ENCODE assay signal across 19 cellular contexts in the genomic region with DNA sequence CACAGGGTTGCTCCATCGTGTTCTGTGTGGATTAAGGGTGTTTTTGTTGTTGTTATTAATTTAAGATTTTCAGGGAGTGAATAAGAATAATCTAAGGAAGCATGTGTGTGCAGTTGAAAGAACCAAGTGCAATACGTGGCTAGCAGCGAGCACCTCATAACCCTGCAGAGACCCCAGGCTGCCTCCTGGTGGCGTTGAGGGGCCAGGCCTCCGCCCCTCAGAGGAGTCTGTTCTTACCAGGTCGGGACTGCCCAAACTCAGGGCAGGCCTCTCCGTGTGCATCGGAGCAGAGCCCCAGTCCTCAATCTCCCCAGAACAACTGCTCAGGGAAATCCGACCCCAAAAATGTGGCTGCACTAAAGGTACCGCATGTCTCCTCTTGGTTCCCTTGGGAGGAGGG. TPM values are rescaled to one million over a fixed set of nuclear protein-coding genes. Genes with fewer than 3 reads are reported as not detected.
DNase-seq lines count a peak whose midpoint lies in the region; ATAC-seq and TF ChIP-seq lines count a peak whose summit lies in the region.
"Had no signal": no experiment of that assay in that cellular context is flagged by ENCODE, and none has a peak within 500 bp of the region (broad histone marks: within the 10 kb centered on the region; RNA-seq: fewer than 3 reads in every experiment).

No MANE protein-coding gene starts in this region.

- H3K27me3 Mint-ChIP-seq in activated naive CD8-positive, alpha-beta T cell treated with anti-CD3 and anti-CD28 coated beads for 36 hours, result no peaks in the 10 kb centered on the region
- H3K27me3 Mint-ChIP-seq: activated CD4-positive, alpha-beta memory T cell treated with anti-CD3 and anti-CD28 coated beads, Interleukin-2, amount 10 ng/mL, durations not matched to agents 7 days and 5 days had no signal

- DNase-seq in AG04450 (ENCODE audit: low read depth, low spot score), result no peak
- DNase-seq in HFF-Myc (ENCODE audit: extremely low read depth, low read depth), result no peak
- DNase-seq in astrocyte of the spinal cord (ENCODE audit: low read depth, low spot score), result no peak
- DNase-seq in left colon, result no peak
- DNase-seq in left ventricle myocardium inferior, result no peak
- no peak for DNase-seq in activated naive CD8-positive, alpha-beta T cell treated with anti-CD3 and anti-CD28 coated beads for 36 hours
- DNase-seq in stimulated activated CD4-positive, alpha-beta T cell treated with anti-CD3 and anti-CD28 coated beads, Interleukin-1b, Interleukin-23, amount 100 ng/mL, for 48 hours, result no peak
- DNase-seq: activated CD4-positive, alpha-beta memory T cell treated with anti-CD3 and anti-CD28 coated beads, Interleukin-2, amount 10 ng/mL, durations not matched to agents 7 days and 5 days; activated gamma-delta T cell; body of pancreas; C1 segment of cervical spinal cord; HCEC 1CT; NCI-H1092; RPMI8226; stimulated activated naive CD4-positive, alpha-beta T cell treated with Interleukin-2 at 50 U/mL for 16 hours; T-helper 9 cell had no signal

- H3K27ac ChIP-seq in AG04450 (ENCODE audit: low read depth, low read length), result no peak overlapping the region
- no peak overlapping the region for H3K27ac ChIP-seq in left ventricle myocardium inferior (replicated peaks)
- H3K27ac ChIP-seq: body of pancreas had no signal

- intact Hi-C loops in left colon (cut with DNase I, micrococcal nuclease) (loop anchor here in 1 of 2 donors (10.0 kb wide), 1 partner anchor 58 kb away; no protein-coding TSS in a partner anchor), left ventricle myocardium inferior (cut with micrococcal nuclease) (no loop called here)

- H3K4me3 Mint-ChIP-seq in activated naive CD8-positive, alpha-beta T cell treated with anti-CD3 and anti-CD28 coated beads for 36 hours, result no peak overlapping the region
- H3K4me3 Mint-ChIP-seq: activated CD4-positive, alpha-beta memory T cell treated with anti-CD3 and anti-CD28 coated beads, Interleukin-2, amount 10 ng/mL, durations not matched to agents 7 days and 5 days had no signal

- peaks cover 79% of the 10 kb centered on the region for H3K36me3 ChIP-seq in left ventricle myocardium inferior

- POLR2A ChIA-PET in AG04450 (lab: Yijun Ruan, JAX), result no interaction called here

- H3K4me3 ChIP-seq in AG04450 (ENCODE audit: low read depth, low read length) (no peak overlapping the region), HFF-Myc (replicated peaks; ENCODE audit: low read depth, low read length) (no peak overlapping the region), astrocyte of the spinal cord (ENCODE audit: low read depth, low read length) (no peak overlapping the region), left ventricle myocardium inferior (no peak overlapping the region)
- H3K4me3 ChIP-seq: body of pancreas had no signal

- H3K4me1 ChIP-seq in left ventricle myocardium inferior, result peaks cover under 1% of the 10 kb centered on the region
- H3K4me1 ChIP-seq: body of pancreas had no signal

- H3K9me3 ChIP-seq in AG04450 (ENCODE audit: control insufficient read depth, insufficient read depth, low read length), result no peaks in the 10 kb centered on the region; the same call in 1 of the 2 replicates
- no peaks in the 10 kb centered on the region for H3K9me3 ChIP-seq in left ventricle myocardium inferior (replicated peaks)
- H3K9me3 ChIP-seq: body of pancreas had no signal

- H3K4me1 Mint-ChIP-seq in activated naive CD8-positive, alpha-beta T cell treated with anti-CD3 and anti-CD28 coated beads for 36 hours, result no peaks in the 10 kb centered on the region
- H3K4me1 Mint-ChIP-seq: activated CD4-positive, alpha-beta memory T cell treated with anti-CD3 and anti-CD28 coated beads, Interleukin-2, amount 10 ng/mL, durations not matched to agents 7 days and 5 days had no signal

- TF ChIP-seq CTCF in AG04450 (IDR thresholded peaks at IDR 0.05; ENCODE audit: low read depth, low read length), result peak; percentile 27; the same call in 1 of the 2 replicates
- peak; percentile 32 for TF ChIP-seq CTCF in HFF-Myc (IDR thresholded peaks at IDR 0.05; ENCODE audit: low read depth, low read length, missing control alignments)
- peak; percentile 27 for TF ChIP-seq CTCF in astrocyte of the spinal cord (IDR thresholded peaks at IDR 0.05; ENCODE audit: low read depth, low read length)
- TF ChIP-seq CTCF in left ventricle myocardium inferior (IDR thresholded peaks at IDR 0.05; ENCODE audit: borderline replicate concordance), result no peak

- H3K9me3 Mint-ChIP-seq in activated naive CD8-positive, alpha-beta T cell treated with anti-CD3 and anti-CD28 coated beads for 36 hours, result no peaks in the 10 kb centered on the region
- H3K9me3 Mint-ChIP-seq: activated CD4-positive, alpha-beta memory T cell treated with anti-CD3 and anti-CD28 coated beads, Interleukin-2, amount 10 ng/mL, durations not matched to agents 7 days and 5 days had no signal

- in situ Hi-C loops in astrocyte of the spinal cord (cut with HindIII; ENCODE audit: low sequenced_read_pairs), result no loop called here

- no peaks in the 10 kb centered on the region for H3K27me3 ChIP-seq in AG04450 (ENCODE audit: control insufficient read depth, insufficient read depth, low read length)
- H3K27me3 ChIP-seq in left ventricle myocardium inferior (ENCODE audit: low read depth), result no peaks in the 10 kb centered on the region
- H3K27me3 ChIP-seq: body of pancreas had no signal

- CTCF ChIA-PET in AG04450 (lab: Charles Lee), result no interaction called here

- peaks cover 12% of the 10 kb centered on the region for H3K36me3 Mint-ChIP-seq in activated naive CD8-positive, alpha-beta T cell treated with anti-CD3 and anti-CD28 coated beads for 36 hours

- H3K27ac Mint-ChIP-seq in activated naive CD8-positive, alpha-beta T cell treated with anti-CD3 and anti-CD28 coated beads for 36 hours, result no peak overlapping the region
- H3K27ac Mint-ChIP-seq: activated CD4-positive, alpha-beta memory T cell treated with anti-CD3 and anti-CD28 coated beads, Interleukin-2, amount 10 ng/mL, durations not matched to agents 7 days and 5 days had no signal

- peak; percentile 0 for ATAC-seq in left colon
- no peak for ATAC-seq in HG02623 (IDR thresholded peaks at IDR 0.05; ENCODE audit: unreplicated experiment)
- ATAC-seq: body of pancreas had no signal

RNA-seq across cellular contexts. Expression of a gene that starts 36.8 kb away (rescaled TPM):
- polyA plus RNA-seq in AG04450 (2011; rRNA removed), result not detected in 2 replicates
- not detected in 2 replicates for polyA minus RNA-seq in AG04450 (2011; rRNA and poly(A)+ RNA removed)
- total RNA-seq in left colon (not detected), left ventricle myocardium inferior (not detected)
- total RNA-seq in activated naive CD8-positive, alpha-beta T cell treated with anti-CD3 and anti-CD28 coated beads for 36 hours, result not detected
- total RNA-seq: activated CD4-positive, alpha-beta memory T cell treated with anti-CD3 and anti-CD28 coated beads, Interleukin-2, amount 10 ng/mL, durations not matched to agents 7 days and 5 days; body of pancreas; glomerular endothelial cell; HT1080 had no signal

RNA-seq across cellular contexts. Expression of a gene that starts 45.7 kb away (rescaled TPM):
- 0.27 and 0.48 TPM in 2 replicates for polyA plus RNA-seq in AG04450 (2011; rRNA removed)
- polyA minus RNA-seq in AG04450 (2011; rRNA and poly(A)+ RNA removed), result 0.35 and 0.46 TPM in 2 replicates
- total RNA-seq in left colon (under 1 TPM; 0.24 to 0.59 TPM), left ventricle myocardium inferior (0.74 TPM)
- total RNA-seq in activated naive CD8-positive, alpha-beta T cell treated with anti-CD3 and anti-CD28 coated beads for 36 hours, result under 1 TPM in 1 of 2 experiments, not detected in 1; 0.23 TPM
- total RNA-seq: HT1080 had no signal

RNA-seq across cellular contexts. Expression of a gene that starts 58.7 kb away (rescaled TPM):
- 5.8 and 8.4 TPM in 2 replicates for polyA plus RNA-seq in AG04450 (2011; rRNA removed)
- polyA minus RNA-seq in AG04450 (2011; rRNA and poly(A)+ RNA removed), result 11.4 and 11.9 TPM in 2 replicates
- total RNA-seq in left colon (100 to 1,000 TPM; 125 to 175 TPM), left ventricle myocardium inferior (16.7 TPM)
- 10 to 100 TPM; 29.0 to 30.1 TPM for total RNA-seq in activated naive CD8-positive, alpha-beta T cell treated with anti-CD3 and anti-CD28 coated beads for 36 hours
